10 cellular contexts compared by ENCODE assay signal in the genomic region with DNA sequence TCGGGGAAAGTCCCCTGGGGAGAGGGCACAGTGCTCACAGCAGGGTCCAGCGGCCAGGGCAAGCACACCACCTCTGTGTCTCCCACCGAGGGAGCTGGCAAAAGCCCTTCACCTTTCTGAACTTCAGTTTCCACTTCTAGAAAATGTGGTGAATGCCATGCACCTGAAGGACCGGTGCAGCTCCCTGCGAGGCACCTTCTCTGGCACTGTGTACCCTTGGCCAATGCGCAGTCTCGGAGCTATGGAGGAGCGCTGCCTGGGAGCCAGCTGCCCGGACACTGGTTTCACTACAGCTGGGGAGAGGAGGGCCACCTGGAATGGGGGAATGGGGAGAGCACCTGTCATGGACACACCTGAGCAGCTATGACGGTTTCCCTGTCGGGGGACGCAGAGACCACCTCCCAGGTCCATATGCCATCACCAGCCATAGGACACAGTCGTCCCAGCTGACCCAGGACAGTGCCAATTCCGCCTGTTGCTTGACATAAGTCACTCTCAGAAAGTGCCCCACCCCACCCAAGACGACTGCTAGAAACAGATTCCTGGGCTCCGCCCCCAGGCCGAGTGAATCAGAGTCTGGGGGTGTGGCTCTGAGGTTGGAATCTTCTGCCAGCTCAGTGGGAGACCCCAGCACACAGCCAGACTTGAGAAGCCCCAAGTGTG. TPM values are rescaled to one million over a fixed set of nuclear protein-coding genes. Genes with fewer than 3 reads are reported as not detected.
DNase-seq lines count a peak whose midpoint lies in the region; FAIRE-seq and TF ChIP-seq lines count a peak whose summit lies in the region.
"Had no signal": no experiment of that assay in that cellular context is flagged by ENCODE, and none has a peak within 500 bp of the region (broad histone marks: within the 10 kb centered on the region; RNA-seq: fewer than 3 reads in every experiment).

No MANE protein-coding gene starts in this region.

- intact Hi-C loops in Calu3 (cut with micrococcal nuclease; ENCODE audit: unreplicated experiment) = no loop called here

- peak overlapping the region; percentile 73 for H3K23ac ChIP-seq in neuronal stem cell (ENCODE audit: low read depth, low read length, poor library complexity)

- H3K18ac ChIP-seq in neuronal stem cell (ENCODE audit: low read length) = peak overlapping the region; percentile 38

- in situ Hi-C loops in KBM-7 (cut with MboI; ENCODE audit: low pct_unique_long_range_greater_than_20kb, low sequenced_read_pairs) = no loop called here

- no peak overlapping the region for H3K9ac ChIP-seq in neuronal stem cell (ENCODE audit: low read depth, low read length, poor library complexity)

- no peak overlapping the region for H4K91ac ChIP-seq in neuronal stem cell (ENCODE audit: low read depth, low read length, poor library complexity)

- CTCF ChIA-PET in Calu3 (lab: Charles Lee) = no interaction called here

- H3K4me1 ChIP-seq in neuronal stem cell (ENCODE audit: control insufficient read depth in 2 of 2, insufficient read depth in 1 of 2, low read depth in 1 of 2, low read length in 2 of 2) = peaks cover 0 to 6% of the 10 kb centered on the region in 2 donors

- BruUV-seq in Calu3 (replicated peaks; lab: Mats Ljungman, UMichigan) = no TSS peak

- H2BK120ac ChIP-seq in neuronal stem cell (ENCODE audit: low read depth, low read length) = no peak overlapping the region

- H3K27me3 ChIP-seq in bronchial epithelial cell (ENCODE audit: control insufficient read depth, insufficient read depth, low read length) = no peaks in the 10 kb centered on the region
- peaks cover 0 to 3% (median 2%) of the 10 kb centered on the region in 3 experiments for H3K27me3 ChIP-seq in neuronal stem cell (ENCODE audit: control insufficient read depth in 3 of 3, insufficient read depth in 3 of 3, low read depth in 1 of 3, low read length in 3 of 3)

- H2AK5ac ChIP-seq in neuronal stem cell (ENCODE audit: low read depth, low read length) = peak overlapping the region; percentile 61

- no peaks in the 10 kb centered on the region for H3K4me1 Mint-ChIP-seq in Calu3 (ENCODE audit: low read depth, unreplicated experiment)

- H3K36me3 ChIP-seq in bronchial epithelial cell (ENCODE audit: control insufficient read depth, insufficient read depth, low read length) = no peaks in the 10 kb centered on the region
- no peaks in the 10 kb centered on the region for H3K36me3 ChIP-seq in neuronal stem cell (replicated peaks in 1 of 2; ENCODE audit: control insufficient read depth in 2 of 2, insufficient read depth in 2 of 2, low read length in 2 of 2)

- no peak overlapping the region for H3K4me3 ChIP-seq in NB4 (ENCODE audit: low read depth, low read length)
- no peak overlapping the region for H3K4me3 ChIP-seq in bronchial epithelial cell (ENCODE audit: low read depth, low read length)
- no peak overlapping the region for H3K4me3 ChIP-seq in neuronal stem cell (ENCODE audit: low read length in 2 of 2)

- H3K36me3 Mint-ChIP-seq in Calu3 (ENCODE audit: insufficient read depth, unreplicated experiment) = no peaks in the 10 kb centered on the region

- H4K8ac ChIP-seq in neuronal stem cell (ENCODE audit: low read depth, low read length) = no peak overlapping the region

- H2BK15ac ChIP-seq in neuronal stem cell (ENCODE audit: low read length) = peak overlapping the region; percentile 67

- H3K9me3 ChIP-seq in neuronal stem cell (replicated peaks in 1 of 2; ENCODE audit: control insufficient read depth in 2 of 2, insufficient read depth in 1 of 2, low read depth in 1 of 2, low read length in 2 of 2) = no peaks in the 10 kb centered on the region

- WGBS in neuronal stem cell (ENCODE audit: extremely low coverage in 2 of 2, insufficient read length in 2 of 2, insufficient replicate concordance in 1 of 2), 2 donors = no CpG with 5 or more reads among the region's 17 CpGs

- H3K4me3 Mint-ChIP-seq in Calu3 (ENCODE audit: low read depth, unreplicated experiment) = no peak overlapping the region

- no peaks in the 10 kb centered on the region for H3K9me3 Mint-ChIP-seq in Calu3 (ENCODE audit: low read depth, unreplicated experiment)

- no peak overlapping the region for H3K4me2 ChIP-seq in neuronal stem cell (ENCODE audit: insufficient read depth, low read length, poor library complexity, severe bottlenecking)

- peak; percentile 30 for DNase-seq in Calu3
- DNase-seq in NB4 (ENCODE audit: low read depth) = peak; percentile 35
- peak; percentile 45 for DNase-seq in bronchial epithelial cell (ENCODE audit: low read depth)
- DNase-seq in neuronal stem cell (ENCODE audit: low spot score) = no peak
- no peak for DNase-seq in GM19240 (ENCODE audit: insufficient read length, low spot score)
- no peak for DNase-seq in T1000 (lab: John Stamatoyannopoulos, UW)
- DNase-seq in NCI-H2171 treated with DMSO at 0.1 percent for 48 hours (lab: John Stamatoyannopoulos, UW) = no peak
- no peak for DNase-seq in KBM-7
- DNase-seq: anterior cingulate cortex had no signal

- no peak for FAIRE-seq in bronchial epithelial cell (lab: Jason Lieb, UNC)
- FAIRE-seq: endothelial cell of umbilical vein had no signal

- H3K4ac ChIP-seq in neuronal stem cell (ENCODE audit: low read length) = no peak overlapping the region

- H2BK12ac ChIP-seq in neuronal stem cell (ENCODE audit: low read length) = peak overlapping the region; percentile 73

- TF ChIP-seq CTCF in Calu3 (IDR thresholded peaks at IDR 0.05; ENCODE audit: unreplicated experiment) (no peak), NB4 (IDR thresholded peaks at IDR 0.05; ENCODE audit: low read depth, low read length) (no peak), bronchial epithelial cell (IDR thresholded peaks at IDR 0.05; ENCODE audit: insufficient read depth, low read length, severe bottlenecking) (no peak)

- TF ChIP-seq POLR2A in NB4 (IDR thresholded peaks at IDR 0.05; ENCODE audit: extremely low read depth, insufficient read length) = no peak

- H2AFZ ChIP-seq in neuronal stem cell (ENCODE audit: low read length) = no peak overlapping the region

- no peak overlapping the region for H3K27ac Mint-ChIP-seq in Calu3 (ENCODE audit: unreplicated experiment)

- no peaks in the 10 kb centered on the region for H3K79me1 ChIP-seq in neuronal stem cell (ENCODE audit: low read depth, low read length)

- H2BK5ac ChIP-seq in neuronal stem cell (ENCODE audit: low read length) = no peak overlapping the region

- H3K14ac ChIP-seq in neuronal stem cell (ENCODE audit: low read length) = peak overlapping the region; percentile 82

- peaks cover 18% of the 10 kb centered on the region for H3K27me3 Mint-ChIP-seq in Calu3 (ENCODE audit: unreplicated experiment)

- H3K27ac ChIP-seq in neuronal stem cell (replicated peaks; ENCODE audit: low read length) = no peak overlapping the region

RNA-seq across cellular contexts. Expression of a gene that starts 16.8 kb away (rescaled TPM):
- 1.0 and 1.4 TPM in 2 replicates for total RNA-seq in Calu3 (2022)
- total RNA-seq in bronchial epithelial cell = 12.1 and 19.7 TPM in 2 replicates
- 3.5 TPM for polyA plus RNA-seq in neuronal stem cell (2013, experiment 1 of 2)
- 3.6 TPM for polyA plus RNA-seq in neuronal stem cell (2013, experiment 2 of 2)

Comparison
In these comparisons a context has a peak if more than half of its experiments do, and no peak if none do; other contexts are left out.
1. DNase-seq: peak in Calu3 (single experiment), NB4 (single experiment) and bronchial epithelial cell (single experiment); none in neuronal stem cell (single experiment), GM19240 (single experiment), T1000 (single experiment), NCI-H2171 treated with DMSO at 0.1 percent for 48 hours (single experiment) and KBM-7 (single experiment).